ENCODE assay signal across 1 cellular context in the genomic region with DNA sequence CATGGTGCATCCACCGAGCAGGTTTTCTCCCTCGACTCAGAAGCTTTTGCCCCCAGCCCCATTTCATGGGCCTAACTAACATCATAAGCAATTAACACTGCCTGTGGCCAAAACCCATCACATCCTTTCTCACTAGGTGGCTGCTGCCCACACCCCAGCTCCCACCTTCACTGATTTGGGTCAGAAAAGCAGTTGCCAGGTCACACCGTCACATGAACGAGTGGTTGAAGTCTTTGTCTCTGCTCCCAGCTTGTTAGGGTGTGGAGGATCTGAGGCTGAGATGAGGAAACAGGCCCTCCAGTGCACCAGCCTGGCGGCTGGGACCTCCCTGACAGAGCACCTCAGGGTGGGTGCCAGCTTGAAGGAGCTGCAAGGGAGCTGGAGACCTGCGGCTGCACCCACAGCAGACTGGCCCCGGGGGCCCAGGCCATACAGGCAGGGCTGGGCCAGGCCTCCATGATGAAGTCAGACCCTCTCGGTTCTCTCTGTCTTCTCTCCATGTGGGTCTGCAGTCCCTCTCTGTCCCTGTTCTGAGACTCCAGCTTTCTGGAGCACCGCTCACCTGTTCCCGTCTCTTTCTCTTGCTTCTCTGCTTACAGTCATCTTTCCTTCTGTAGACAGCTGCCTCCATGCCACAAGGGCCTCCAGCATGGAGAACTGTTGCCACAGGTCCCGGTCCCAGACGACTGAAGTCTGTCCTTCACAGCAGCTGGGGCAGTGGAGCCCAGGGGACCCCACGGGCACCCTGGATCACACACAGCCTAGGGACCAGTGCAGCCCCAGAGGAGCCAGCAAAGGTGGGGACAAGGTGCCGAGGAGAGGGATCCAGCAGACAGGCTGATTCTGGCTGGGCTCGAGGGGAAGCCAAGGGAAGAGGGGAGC.
TF ChIP-seq lines count a peak whose summit lies in the region.

No MANE protein-coding gene starts in this region.

TF ChIP-seq in HepG2, 621 proteins besides CTCF, POLR2A, EP300 and RAD21:
- TF ChIP-seq, protein P1, sequence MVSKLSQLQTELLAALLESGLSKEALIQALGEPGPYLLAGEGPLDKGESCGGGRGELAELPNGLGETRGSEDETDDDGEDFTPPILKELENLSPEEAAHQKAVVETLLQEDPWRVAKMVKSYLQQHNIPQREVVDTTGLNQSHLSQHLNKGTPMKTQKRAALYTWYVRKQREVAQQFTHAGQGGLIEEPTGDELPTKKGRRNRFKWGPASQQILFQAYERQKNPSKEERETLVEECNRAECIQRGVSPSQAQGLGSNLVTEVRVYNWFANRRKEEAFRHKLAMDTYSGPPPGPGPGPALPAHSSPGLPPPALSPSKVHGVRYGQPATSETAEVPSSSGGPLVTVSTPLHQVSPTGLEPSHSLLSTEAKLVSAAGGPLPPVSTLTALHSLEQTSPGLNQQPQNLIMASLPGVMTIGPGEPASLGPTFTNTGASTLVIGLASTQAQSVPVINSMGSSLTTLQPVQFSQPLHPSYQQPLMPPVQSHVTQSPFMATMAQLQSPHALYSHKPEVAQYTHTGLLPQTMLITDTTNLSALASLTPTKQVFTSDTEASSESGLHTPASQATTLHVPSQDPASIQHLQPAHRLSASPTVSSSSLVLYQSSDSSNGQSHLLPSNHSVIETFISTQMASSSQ (IDR thresholded peaks at IDR 0.05; ENCODE audit: low read depth), result no peak
- TF ChIP-seq, protein P1 (CRISPR knock-in tag; IDR thresholded peaks at IDR 0.05; ENCODE audit: borderline replicate concordance), result no peak
- TF ChIP-seq AKAP8 (CRISPR knock-in tag; IDR thresholded peaks at IDR 0.05), result no peak
- no peak for TF ChIP-seq ZSCAN25 (CRISPR knock-in tag; IDR thresholded peaks at IDR 0.05)
- no peak for TF ChIP-seq SNAI1 (CRISPR knock-in tag; IDR thresholded peaks at IDR 0.05; ENCODE audit: borderline replicate concordance)
- TF ChIP-seq, protein P2, sequence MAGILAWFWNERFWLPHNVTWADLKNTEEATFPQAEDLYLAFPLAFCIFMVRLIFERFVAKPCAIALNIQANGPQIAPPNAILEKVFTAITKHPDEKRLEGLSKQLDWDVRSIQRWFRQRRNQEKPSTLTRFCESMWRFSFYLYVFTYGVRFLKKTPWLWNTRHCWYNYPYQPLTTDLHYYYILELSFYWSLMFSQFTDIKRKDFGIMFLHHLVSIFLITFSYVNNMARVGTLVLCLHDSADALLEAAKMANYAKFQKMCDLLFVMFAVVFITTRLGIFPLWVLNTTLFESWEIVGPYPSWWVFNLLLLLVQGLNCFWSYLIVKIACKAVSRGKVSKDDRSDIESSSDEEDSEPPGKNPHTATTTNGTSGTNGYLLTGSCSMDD (CRISPR knock-in tag; IDR thresholded peaks at IDR 0.05), result no peak
- no peak for TF ChIP-seq MIER2 (CRISPR knock-in tag; IDR thresholded peaks at IDR 0.05)
- TF ChIP-seq ZNF446 (CRISPR knock-in tag; IDR thresholded peaks at IDR 0.05), result no peak
- no peak for TF ChIP-seq RFX3 (CRISPR knock-in tag; IDR thresholded peaks at IDR 0.05)
- no peak for TF ChIP-seq TBX3 (IDR thresholded peaks at IDR 0.05; ENCODE audit: borderline replicate concordance)
- TF ChIP-seq, protein P3, sequence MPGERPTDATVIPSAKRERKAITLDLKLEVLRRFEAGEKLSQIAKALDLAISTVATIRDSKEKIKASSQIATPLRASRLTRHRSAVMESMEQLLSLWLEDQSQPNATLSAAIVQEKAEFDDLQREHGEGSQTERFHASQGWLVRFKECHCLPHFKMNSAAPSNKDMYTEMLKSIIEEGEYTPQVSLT (CRISPR knock-in tag; IDR thresholded peaks at IDR 0.05; ENCODE audit: borderline replicate concordance, low read depth), result no peak
- no peak for TF ChIP-seq ZFP36L2 (CRISPR knock-in tag; IDR thresholded peaks at IDR 0.05)
- TF ChIP-seq ZNF44 (CRISPR knock-in tag; IDR thresholded peaks at IDR 0.05), result no peak
- TF ChIP-seq, protein P4, sequence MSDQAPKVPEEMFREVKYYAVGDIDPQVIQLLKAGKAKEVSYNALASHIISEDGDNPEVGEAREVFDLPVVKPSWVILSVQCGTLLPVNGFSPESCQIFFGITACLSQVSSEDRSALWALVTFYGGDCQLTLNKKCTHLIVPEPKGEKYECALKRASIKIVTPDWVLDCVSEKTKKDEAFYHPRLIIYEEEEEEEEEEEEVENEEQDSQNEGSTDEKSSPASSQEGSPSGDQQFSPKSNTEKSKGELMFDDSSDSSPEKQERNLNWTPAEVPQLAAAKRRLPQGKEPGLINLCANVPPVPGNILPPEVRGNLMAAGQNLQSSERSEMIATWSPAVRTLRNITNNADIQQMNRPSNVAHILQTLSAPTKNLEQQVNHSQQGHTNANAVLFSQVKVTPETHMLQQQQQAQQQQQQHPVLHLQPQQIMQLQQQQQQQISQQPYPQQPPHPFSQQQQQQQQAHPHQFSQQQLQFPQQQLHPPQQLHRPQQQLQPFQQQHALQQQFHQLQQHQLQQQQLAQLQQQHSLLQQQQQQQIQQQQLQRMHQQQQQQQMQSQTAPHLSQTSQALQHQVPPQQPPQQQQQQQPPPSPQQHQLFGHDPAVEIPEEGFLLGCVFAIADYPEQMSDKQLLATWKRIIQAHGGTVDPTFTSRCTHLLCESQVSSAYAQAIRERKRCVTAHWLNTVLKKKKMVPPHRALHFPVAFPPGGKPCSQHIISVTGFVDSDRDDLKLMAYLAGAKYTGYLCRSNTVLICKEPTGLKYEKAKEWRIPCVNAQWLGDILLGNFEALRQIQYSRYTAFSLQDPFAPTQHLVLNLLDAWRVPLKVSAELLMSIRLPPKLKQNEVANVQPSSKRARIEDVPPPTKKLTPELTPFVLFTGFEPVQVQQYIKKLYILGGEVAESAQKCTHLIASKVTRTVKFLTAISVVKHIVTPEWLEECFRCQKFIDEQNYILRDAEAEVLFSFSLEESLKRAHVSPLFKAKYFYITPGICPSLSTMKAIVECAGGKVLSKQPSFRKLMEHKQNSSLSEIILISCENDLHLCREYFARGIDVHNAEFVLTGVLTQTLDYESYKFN (CRISPR knock-in tag; conservative IDR thresholded peaks at IDR 0.05), result no peak
- no peak for TF ChIP-seq ZFYVE20 (CRISPR knock-in tag; IDR thresholded peaks at IDR 0.05; ENCODE audit: borderline replicate concordance, low read depth)
- TF ChIP-seq, protein P5, sequence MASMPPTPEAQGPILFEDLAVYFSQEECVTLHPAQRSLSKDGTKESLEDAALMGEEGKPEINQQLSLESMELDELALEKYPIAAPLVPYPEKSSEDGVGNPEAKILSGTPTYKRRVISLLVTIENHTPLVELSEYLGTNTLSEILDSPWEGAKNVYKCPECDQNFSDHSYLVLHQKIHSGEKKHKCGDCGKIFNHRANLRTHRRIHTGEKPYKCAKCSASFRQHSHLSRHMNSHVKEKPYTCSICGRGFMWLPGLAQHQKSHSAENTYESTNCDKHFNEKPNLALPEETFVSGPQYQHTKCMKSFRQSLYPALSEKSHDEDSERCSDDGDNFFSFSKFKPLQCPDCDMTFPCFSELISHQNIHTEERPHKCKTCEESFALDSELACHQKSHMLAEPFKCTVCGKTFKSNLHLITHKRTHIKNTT (CRISPR knock-in tag; IDR thresholded peaks at IDR 0.05), result no peak
- TF ChIP-seq, protein P6, sequence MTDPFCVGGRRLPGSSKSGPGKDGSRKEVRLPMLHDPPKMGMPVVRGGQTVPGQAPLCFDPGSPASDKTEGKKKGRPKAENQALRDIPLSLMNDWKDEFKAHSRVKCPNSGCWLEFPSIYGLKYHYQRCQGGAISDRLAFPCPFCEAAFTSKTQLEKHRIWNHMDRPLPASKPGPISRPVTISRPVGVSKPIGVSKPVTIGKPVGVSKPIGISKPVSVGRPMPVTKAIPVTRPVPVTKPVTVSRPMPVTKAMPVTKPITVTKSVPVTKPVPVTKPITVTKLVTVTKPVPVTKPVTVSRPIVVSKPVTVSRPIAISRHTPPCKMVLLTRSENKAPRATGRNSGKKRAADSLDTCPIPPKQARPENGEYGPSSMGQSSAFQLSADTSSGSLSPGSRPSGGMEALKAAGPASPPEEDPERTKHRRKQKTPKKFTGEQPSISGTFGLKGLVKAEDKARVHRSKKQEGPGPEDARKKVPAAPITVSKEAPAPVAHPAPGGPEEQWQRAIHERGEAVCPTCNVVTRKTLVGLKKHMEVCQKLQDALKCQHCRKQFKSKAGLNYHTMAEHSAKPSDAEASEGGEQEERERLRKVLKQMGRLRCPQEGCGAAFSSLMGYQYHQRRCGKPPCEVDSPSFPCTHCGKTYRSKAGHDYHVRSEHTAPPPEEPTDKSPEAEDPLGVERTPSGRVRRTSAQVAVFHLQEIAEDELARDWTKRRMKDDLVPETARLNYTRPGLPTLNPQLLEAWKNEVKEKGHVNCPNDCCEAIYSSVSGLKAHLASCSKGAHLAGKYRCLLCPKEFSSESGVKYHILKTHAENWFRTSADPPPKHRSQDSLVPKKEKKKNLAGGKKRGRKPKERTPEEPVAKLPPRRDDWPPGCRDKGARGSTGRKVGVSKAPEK (CRISPR knock-in tag; IDR thresholded peaks at IDR 0.05; ENCODE audit: borderline replicate concordance), result no peak
- TF ChIP-seq ZNF441 (CRISPR knock-in tag; IDR thresholded peaks at IDR 0.05; ENCODE audit: borderline replicate concordance), result no peak
- TF ChIP-seq SKI (IDR thresholded peaks at IDR 0.05; ENCODE audit: partially characterized antibody), result no peak
